2 cellular contexts compared by ENCODE assay signal in the genomic region with DNA sequence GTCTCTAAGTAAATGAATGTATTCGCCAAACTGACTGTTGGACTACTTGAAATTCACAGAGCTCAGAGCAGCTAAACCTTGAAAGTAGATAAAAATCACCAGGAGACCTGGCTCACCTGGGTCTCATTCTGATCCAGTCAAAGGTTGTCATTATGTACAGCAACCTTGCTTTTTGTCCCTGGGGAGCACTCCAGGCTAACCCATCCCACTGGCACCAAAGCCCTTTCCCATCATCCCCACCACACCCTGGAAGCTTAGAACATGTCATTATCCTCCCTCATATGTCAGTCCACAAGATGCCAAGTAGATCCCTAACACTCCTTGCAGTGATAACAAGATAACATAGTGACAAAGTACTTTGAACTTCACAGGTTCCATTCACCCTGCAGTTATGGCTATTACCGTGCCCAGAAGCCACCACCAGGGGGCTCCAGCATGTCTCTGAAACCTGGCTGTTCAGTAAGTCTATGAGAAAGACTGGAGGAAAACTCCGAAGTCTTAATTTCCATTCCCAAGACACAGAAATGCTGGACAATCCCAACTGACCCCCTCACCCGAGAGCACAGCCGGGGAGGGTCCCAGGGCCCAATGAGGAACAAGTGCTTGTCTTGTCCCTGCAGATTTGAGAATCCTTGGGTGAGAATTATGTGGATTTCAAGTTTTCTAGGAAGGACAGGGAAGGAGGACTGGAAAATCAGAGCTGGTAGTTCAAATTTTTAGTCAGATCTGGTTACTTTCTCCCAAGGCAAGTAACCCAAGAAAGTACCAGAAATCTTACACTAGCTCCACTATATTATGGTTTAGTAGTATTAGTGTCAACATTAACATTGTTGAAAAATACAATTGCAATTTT.
TF ChIP-seq lines count a peak whose summit lies in the region.

No MANE protein-coding gene starts in this region.

TF ChIP-seq in HEK293T, 16 proteins besides CTCF, POLR2A, EP300 and RAD21:
- TF ChIP-seq NFRKB (IDR thresholded peaks at IDR 0.05) (no peak), SUZ12 (IDR thresholded peaks at IDR 0.05) (no peak), HDGF (IDR thresholded peaks at IDR 0.05; ENCODE audit: borderline replicate concordance) (no peak), LEF1 (IDR thresholded peaks at IDR 0.05; ENCODE audit: borderline replicate concordance) (no peak), FOXM1 (IDR thresholded peaks at IDR 0.05; ENCODE audit: borderline replicate concordance) (no peak), ELF4 (IDR thresholded peaks at IDR 0.05) (no peak), FOXK2 (IDR thresholded peaks at IDR 0.05) (no peak), L3MBTL2 (conservative IDR thresholded peaks at IDR 0.05) (no peak), TARDBP (IDR thresholded peaks at IDR 0.05) (no peak), BHLHE40 (IDR thresholded peaks at IDR 0.05; ENCODE audit: borderline replicate concordance) (no peak), SP1 (IDR thresholded peaks at IDR 0.05) (no peak), ARNT (IDR thresholded peaks at IDR 0.05) (no peak), ZNF384 (IDR thresholded peaks at IDR 0.05) (no peak), CTBP1 (IDR thresholded peaks at IDR 0.05; ENCODE audit: borderline replicate concordance) (no peak)
- TF ChIP-seq, protein P1, sequence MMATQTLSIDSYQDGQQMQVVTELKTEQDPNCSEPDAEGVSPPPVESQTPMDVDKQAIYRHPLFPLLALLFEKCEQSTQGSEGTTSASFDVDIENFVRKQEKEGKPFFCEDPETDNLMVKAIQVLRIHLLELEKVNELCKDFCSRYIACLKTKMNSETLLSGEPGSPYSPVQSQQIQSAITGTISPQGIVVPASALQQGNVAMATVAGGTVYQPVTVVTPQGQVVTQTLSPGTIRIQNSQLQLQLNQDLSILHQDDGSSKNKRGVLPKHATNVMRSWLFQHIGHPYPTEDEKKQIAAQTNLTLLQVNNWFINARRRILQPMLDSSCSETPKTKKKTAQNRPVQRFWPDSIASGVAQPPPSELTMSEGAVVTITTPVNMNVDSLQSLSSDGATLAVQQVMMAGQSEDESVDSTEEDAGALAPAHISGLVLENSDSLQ (IDR thresholded peaks at IDR 0.05): no peak

TF ChIP-seq in endothelial cell of umbilical vein, 7 proteins besides CTCF, POLR2A, EP300 and RAD21:
- TF ChIP-seq, protein P2, sequence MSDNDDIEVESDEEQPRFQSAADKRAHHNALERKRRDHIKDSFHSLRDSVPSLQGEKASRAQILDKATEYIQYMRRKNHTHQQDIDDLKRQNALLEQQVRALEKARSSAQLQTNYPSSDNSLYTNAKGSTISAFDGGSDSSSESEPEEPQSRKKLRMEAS (IDR thresholded peaks at IDR 0.05; ENCODE audit: insufficient read depth, insufficient read length): no peak
- TF ChIP-seq JUN (IDR thresholded peaks at IDR 0.05; ENCODE audit: borderline replicate concordance, insufficient read depth, insufficient read length, low read depth) (no peak), MYC (IDR thresholded peaks at IDR 0.05; ENCODE audit: low read depth, low read length) (no peak), FOS (IDR thresholded peaks at IDR 0.05; ENCODE audit: borderline replicate concordance, insufficient read depth, low read length) (no peak), EZH2 (IDR thresholded peaks at IDR 0.05; ENCODE audit: borderline replicate concordance, low read depth, low read length, severe bottlenecking) (no peak), POLR2AphosphoS5 (IDR thresholded peaks at IDR 0.05; ENCODE audit: insufficient read depth, low read depth, low read length) (no peak), GATA2 (IDR thresholded peaks at IDR 0.05; ENCODE audit: insufficient read depth, insufficient read length, low read depth, low read length) (no peak)
